21 cellular contexts compared by ENCODE assay signal in genomic region chr5:177523711-177524538, GRCh38. TPM values are rescaled to one million over a fixed set of nuclear protein-coding genes. Genes with fewer than 3 reads are reported as not detected.
DNase-seq lines count a peak whose midpoint lies in the region; ATAC-seq, FAIRE-seq and TF ChIP-seq lines count a peak whose summit lies in the region.
"Had no signal": no experiment of that assay in that cellular context is flagged by ENCODE, and none has a peak within 500 bp of the region (broad histone marks: within the 10 kb centered on the region; RNA-seq: fewer than 3 reads in every experiment).

No MANE protein-coding gene starts in this region.

- no peak overlapping the region for H3K4me2 ChIP-seq in K562 (ENCODE audit: insufficient read depth, low read length)
- H3K4me2 ChIP-seq: GM23338 had no signal

- peak; percentile 30 for DNase-seq in Right ventricle myocardium superior
- no peak for DNase-seq in right atrium auricular region (ENCODE audit: low spot score)
- no peak for DNase-seq in K562 (ENCODE audit: extremely low read depth in 1 of 4, low spot score in 3 of 4)
- no peak for DNase-seq in sciatic nerve (ENCODE audit: low spot score)
- DNase-seq in activated CD8-positive, alpha-beta memory T cell treated with anti-CD3 and anti-CD28 coated beads for 24 hours, result no peak
- DNase-seq in NCI-H446 treated with DMSO at 0.1 percent for 48 hours (lab: John Stamatoyannopoulos, UW), result no peak
- DNase-seq: BE2C; Calu3; CD4-positive, alpha-beta memory T cell; GF-D8; KG1; MV-4-11; NCI-H1694 treated with DMSO at 0.1 percent for 48 hours; NCI-H2107; NCI-H510A treated with DMSO at 0.1 percent for 48 hours; NCI-H82; OCI-M1 had no signal

- H3K9me1 ChIP-seq in K562 (ENCODE audit: control insufficient read depth, insufficient read depth, low read length), result no peaks in the 10 kb centered on the region

- FAIRE-seq in K562 (lab: Jason Lieb, UNC), result no peak
- FAIRE-seq: GM19239 had no signal

- H3K4me3 ChIP-seq in right atrium auricular region, result no peak overlapping the region
- no peak overlapping the region for H3K4me3 ChIP-seq in K562
- H3K4me3 ChIP-seq: GM23338 had no signal

- POLR2A ChIA-PET in K562 (lab: Yijun Ruan, JAX), result interaction anchor here (0.6 to 1.2 kb wide), 6 partner anchors 13 to 270 kb away, joined by 3 to 5 read pairs (median 4); no protein-coding TSS in a partner anchor

- in situ Hi-C loops in K562 (cut with MboI), result no loop called here

- TF ChIP-seq RAD21 in K562 (CRISPR knock-in tag; conservative IDR thresholded peaks at IDR 0.05 in 1 of 2, IDR thresholded peaks at IDR 0.05 in 1 of 2), result no peak

- H3K9me3 ChIP-seq in right atrium auricular region, result no peaks in the 10 kb centered on the region
- no peaks in the 10 kb centered on the region for H3K9me3 ChIP-seq in K562 (replicated peaks; ENCODE audit: control insufficient read depth, insufficient read depth, low read depth, low read length)
- H3K9me3 ChIP-seq: BE2C had no signal

- TF ChIP-seq EP300 in K562 (IDR thresholded peaks at IDR 0.05; ENCODE audit: low read length), result no peak

- WGBS in K562 (ENCODE audit: insufficient coverage, low coverage, missing lambda C conversion rate), result 94% methylated on average over 16 of the region's 19 CpGs

- BruUV-seq in K562 (replicated peaks; lab: Mats Ljungman, UMichigan), result no TSS peak

- no peak for ATAC-seq in Right ventricle myocardium superior (ENCODE audit: poor library complexity)
- ATAC-seq in K562, result no peak
- peak; percentile 9 for ATAC-seq in sciatic nerve
- ATAC-seq in GM21723 (IDR thresholded peaks at IDR 0.05; ENCODE audit: unreplicated experiment), result no peak
- ATAC-seq: GM23338, HCT116 had no signal

- H3K36me3 ChIP-seq in right atrium auricular region (peaks cover 83% of the 10 kb centered on the region), K562 (ENCODE audit: control insufficient read depth, insufficient read depth, low read length) (peaks cover 92% of the 10 kb centered on the region; the same call in 2 of the 3 replicates)

- H4K20me1 ChIP-seq in K562 (replicated peaks; ENCODE audit: control insufficient read depth, insufficient read depth, low read length), result peaks cover 2% of the 10 kb centered on the region

- H3K9ac ChIP-seq in K562 (ENCODE audit: insufficient read depth in 1 of 2, low read depth in 2 of 2, low read length in 2 of 2), result peak overlapping the region in 1 of 2 experiments; percentile 40; a peak in 1 of 4 replicates

- TF ChIP-seq CTCF in right atrium auricular region (IDR thresholded peaks at IDR 0.05) (no peak), K562 (IDR thresholded peaks at IDR 0.05 in 2 of 3, conservative IDR thresholded peaks at IDR 0.05 in 1 of 3; ENCODE audit: insufficient read depth in 2 of 3, low read depth in 1 of 3, low read length in 3 of 3) (no peak)

- H3K4me1 ChIP-seq in right atrium auricular region (peaks cover 0 to 4% of the 10 kb centered on the region in 2 donors), K562 (replicated peaks in 1 of 2; ENCODE audit: control insufficient read depth in 2 of 2, insufficient read depth in 2 of 2, low read length in 2 of 2) (peaks cover 6 to 31% of the 10 kb centered on the region in 2 experiments; a peak in 4 of 5 replicates)
- H3K4me1 ChIP-seq: BE2C had no signal

- H2AFZ ChIP-seq in K562 (ENCODE audit: low read depth, low read length), result no peak overlapping the region
- H2AFZ ChIP-seq: GM23338 had no signal

- CTCF ChIA-PET in K562 (lab: Yijun Ruan, JAX; ENCODE audit: low intra/inter-chr PET ratio), result no interaction called here

- intact Hi-C loops in Right ventricle myocardium superior (cut with DNase I) (no loop called here), K562 (cut with micrococcal nuclease) (no loop called here), sciatic nerve (cut with DNase I) (no loop called here)

- peaks cover 6% of the 10 kb centered on the region; the same call in 1 of the 3 replicates for H3K79me2 ChIP-seq in K562 (ENCODE audit: control insufficient read depth, insufficient read depth, low read length)

- H3K27ac ChIP-seq in right atrium auricular region (no peak overlapping the region), K562 (ENCODE audit: extremely low read depth, low read depth, low read length) (no peak overlapping the region)

- TF ChIP-seq POLR2A in K562 (conservative IDR thresholded peaks at IDR 0.05), result no peak

- H3K27me3 ChIP-seq in right atrium auricular region (no peaks in the 10 kb centered on the region), K562 (ENCODE audit: control insufficient read depth in 2 of 2, insufficient read depth in 2 of 2, low read length in 2 of 2) (no peaks in the 10 kb centered on the region)
- H3K27me3 ChIP-seq: BE2C had no signal

RNA-seq across cellular contexts. Expression of gene DDX41, which starts 7.2 kb away (rescaled TPM):
- 22.6 TPM for total RNA-seq in Right ventricle myocardium superior
- total RNA-seq in right atrium auricular region, result 10 to 100 TPM; 40.9 to 45.5 TPM
- 156 and 392 TPM in 2 replicates for total RNA-seq in K562 (2011; cell fraction: chromatin; rRNA removed; ENCODE audit: low replicate concordance)
- total RNA-seq in K562 (2011; cell fraction: nucleolus; rRNA removed), result 235 and 242 TPM in 2 replicates
- total RNA-seq in K562 (2011; cell fraction: nucleoplasm; rRNA removed), result 123 and 170 TPM in 2 replicates
- 284 and 396 TPM in 2 replicates for total RNA-seq in K562 (2014; rRNA removed)
- 41.4 and 53.7 TPM in 2 replicates for total RNA-seq in K562 (2014; rRNA removed; fragmentation: Illumina TruSeq; extraction: Trizol)
- 97.1 and 116 TPM in 2 replicates for total RNA-seq in K562 (2015; rRNA removed; fragmentation: Illumina TruSeq; extraction: Trizol)
- 164 and 167 TPM in 2 replicates for total RNA-seq in K562 (2021)
- 138 and 148 TPM in 2 replicates for polyA plus RNA-seq in K562 (2011; rRNA removed)
- polyA plus RNA-seq in K562 (2011; cell fraction: cytosol; rRNA removed), result 199 and 327 TPM in 2 replicates
- 545 and 753 TPM in 2 replicates for polyA plus RNA-seq in K562 (2011; cell fraction: nucleus; rRNA removed)
- 166 and 178 TPM in 2 replicates for polyA plus RNA-seq in K562 (2012)
- polyA plus RNA-seq in K562 (2014; fragmentation: Illumina TruSeq; extraction: Trizol), result 94.9 and 113 TPM in 2 replicates
- 10 to 100 TPM; 38.2 to 60.1 TPM for polyA plus RNA-seq in K562 (2014; fragmentation: Nextera tagmentation; extraction: Ambion mirVana)
- polyA plus RNA-seq in K562 (2014; rRNA removed), result 234 and 236 TPM in 2 replicates
- polyA minus RNA-seq in K562 (2011; rRNA and poly(A)+ RNA removed), result 143 and 154 TPM in 2 replicates
- polyA minus RNA-seq in K562 (2011; cell fraction: cytosol; rRNA and poly(A)+ RNA removed), result 157 and 376 TPM in 2 replicates
- polyA minus RNA-seq in K562 (2011; cell fraction: nucleus; rRNA and poly(A)+ RNA removed), result 191 and 218 TPM in 2 replicates
- total RNA-seq in sciatic nerve, result 68.2 TPM

RNA-seq across cellular contexts. Expression of gene DOK3, which starts 14.3 kb away (rescaled TPM):
- total RNA-seq in Right ventricle myocardium superior, result 4.2 TPM
- total RNA-seq in right atrium auricular region, result 1 to 10 TPM; 1.6 to 2.6 TPM
- 31.3 and 80.0 TPM in 2 replicates for total RNA-seq in K562 (2011; cell fraction: chromatin; rRNA removed; ENCODE audit: low replicate concordance)
- total RNA-seq in K562 (2011; cell fraction: nucleolus; rRNA removed), result 40.8 and 45.7 TPM in 2 replicates
- 31.9 and 45.3 TPM in 2 replicates for total RNA-seq in K562 (2011; cell fraction: nucleoplasm; rRNA removed)
- 9.2 and 11.0 TPM in 2 replicates for total RNA-seq in K562 (2014; rRNA removed)
- 2.0 TPM in 2 replicates for total RNA-seq in K562 (2014; rRNA removed; fragmentation: Illumina TruSeq; extraction: Trizol)
- 5.9 and 7.2 TPM in 2 replicates for total RNA-seq in K562 (2015; rRNA removed; fragmentation: Illumina TruSeq; extraction: Trizol)
- 15.7 and 21.1 TPM in 2 replicates for total RNA-seq in K562 (2021)
- 8.0 and 16.1 TPM in 2 replicates for polyA plus RNA-seq in K562 (2011; rRNA removed)
- 15.1 and 21.5 TPM in 2 replicates for polyA plus RNA-seq in K562 (2011; cell fraction: cytosol; rRNA removed)
- polyA plus RNA-seq in K562 (2011; cell fraction: nucleus; rRNA removed), result 70.3 and 111 TPM in 2 replicates
- polyA plus RNA-seq in K562 (2012), result 14.5 and 23.5 TPM in 2 replicates
- polyA plus RNA-seq in K562 (2014; fragmentation: Illumina TruSeq; extraction: Trizol), result 10.1 and 12.5 TPM in 2 replicates
- 1 to 10 TPM; 1.3 to 1.7 TPM for polyA plus RNA-seq in K562 (2014; fragmentation: Nextera tagmentation; extraction: Ambion mirVana)
- 16.9 and 23.0 TPM in 2 replicates for polyA plus RNA-seq in K562 (2014; rRNA removed)
- polyA minus RNA-seq in K562 (2011; rRNA and poly(A)+ RNA removed), result 3.9 and 4.1 TPM in 2 replicates
- 7.4 and 11.9 TPM in 2 replicates for polyA minus RNA-seq in K562 (2011; cell fraction: cytosol; rRNA and poly(A)+ RNA removed)
- 18.3 and 19.9 TPM in 2 replicates for polyA minus RNA-seq in K562 (2011; cell fraction: nucleus; rRNA and poly(A)+ RNA removed)
- total RNA-seq in sciatic nerve, result 16.2 TPM

RNA-seq across cellular contexts. Expression of gene PDLIM7, which starts 26.5 kb away (rescaled TPM):
- total RNA-seq in Right ventricle myocardium superior (37.0 TPM), right atrium auricular region (10 to 100 TPM; 45.8 to 56.0 TPM), K562 (2014; rRNA removed) (85.6 and 89.0 TPM in 2 replicates), K562 (2014; rRNA removed; fragmentation: Illumina TruSeq; extraction: Trizol) (6.4 and 10.4 TPM in 2 replicates), K562 (2015; rRNA removed; fragmentation: Illumina TruSeq; extraction: Trizol) (32.6 and 38.1 TPM in 2 replicates), K562 (2021) (112 and 124 TPM in 2 replicates), sciatic nerve (144 TPM)
- 145 and 420 TPM in 2 replicates for total RNA-seq in K562 (2011; cell fraction: chromatin; rRNA removed; ENCODE audit: low replicate concordance)
- total RNA-seq in K562 (2011; cell fraction: nucleolus; rRNA removed), result 271 and 275 TPM in 2 replicates
- total RNA-seq in K562 (2011; cell fraction: nucleoplasm; rRNA removed), result 200 and 231 TPM in 2 replicates
- polyA plus RNA-seq in K562 (2011; rRNA removed) (34.7 and 66.8 TPM in 2 replicates), K562 (2014; fragmentation: Illumina TruSeq; extraction: Trizol) (25.5 and 49.4 TPM in 2 replicates), K562 (2014; fragmentation: Nextera tagmentation; extraction: Ambion mirVana) (1 to 10 TPM; 2.1 to 4.1 TPM), K562 (2014; rRNA removed) (115 and 119 TPM in 2 replicates)
- 40.6 and 105 TPM in 2 replicates for polyA plus RNA-seq in K562 (2011; cell fraction: cytosol; rRNA removed)
- 255 and 454 TPM in 2 replicates for polyA plus RNA-seq in K562 (2011; cell fraction: nucleus; rRNA removed)
- 79.5 and 127 TPM in 2 replicates for polyA plus RNA-seq in K562 (2012)
- 18.4 and 18.7 TPM in 2 replicates for polyA minus RNA-seq in K562 (2011; rRNA and poly(A)+ RNA removed)
- 39.0 and 41.5 TPM in 2 replicates for polyA minus RNA-seq in K562 (2011; cell fraction: cytosol; rRNA and poly(A)+ RNA removed)
- polyA minus RNA-seq in K562 (2011; cell fraction: nucleus; rRNA and poly(A)+ RNA removed), result 90.7 and 100 TPM in 2 replicates

RNA-seq across cellular contexts. Expression of gene FAM193B, which starts 30.4 kb away (rescaled TPM):
- total RNA-seq in Right ventricle myocardium superior (23.2 TPM), right atrium auricular region (10 to 100 TPM in 1 of 2 donors, 1 to 10 TPM in 1; 9.8 to 20.7 TPM), K562 (2014; rRNA removed) (33.6 and 53.1 TPM in 2 replicates), K562 (2014; rRNA removed; fragmentation: Illumina TruSeq; extraction: Trizol) (15.2 and 18.0 TPM in 2 replicates), K562 (2015; rRNA removed; fragmentation: Illumina TruSeq; extraction: Trizol) (31.7 and 37.3 TPM in 2 replicates), K562 (2021) (58.7 and 59.4 TPM in 2 replicates), sciatic nerve (113 TPM)
- 296 and 489 TPM in 2 replicates for total RNA-seq in K562 (2011; cell fraction: chromatin; rRNA removed; ENCODE audit: low replicate concordance)
- total RNA-seq in K562 (2011; cell fraction: nucleolus; rRNA removed), result 300 and 332 TPM in 2 replicates
- total RNA-seq in K562 (2011; cell fraction: nucleoplasm; rRNA removed), result 230 and 273 TPM in 2 replicates
- polyA plus RNA-seq in K562 (2011; rRNA removed) (51.5 and 73.5 TPM in 2 replicates), K562 (2014; fragmentation: Illumina TruSeq; extraction: Trizol) (44.1 and 45.0 TPM in 2 replicates), K562 (2014; fragmentation: Nextera tagmentation; extraction: Ambion mirVana) (1 to 10 TPM; 4.4 to 5.0 TPM), K562 (2014; rRNA removed) (73.4 and 76.4 TPM in 2 replicates)
- polyA plus RNA-seq in K562 (2011; cell fraction: cytosol; rRNA removed), result 30.7 and 38.5 TPM in 2 replicates
- polyA plus RNA-seq in K562 (2011; cell fraction: nucleus; rRNA removed), result 492 and 661 TPM in 2 replicates
- 52.7 and 87.6 TPM in 2 replicates for polyA plus RNA-seq in K562 (2012)
- polyA minus RNA-seq in K562 (2011; rRNA and poly(A)+ RNA removed), result 11.0 and 15.0 TPM in 2 replicates
- polyA minus RNA-seq in K562 (2011; cell fraction: cytosol; rRNA and poly(A)+ RNA removed), result 10.5 and 24.3 TPM in 2 replicates
- 47.3 and 51.4 TPM in 2 replicates for polyA minus RNA-seq in K562 (2011; cell fraction: nucleus; rRNA and poly(A)+ RNA removed)

RNA-seq across cellular contexts. Expression of gene DBN1, which starts 50.5 kb away (rescaled TPM):
- total RNA-seq in Right ventricle myocardium superior, result 24.2 TPM
- total RNA-seq in right atrium auricular region, result 10 to 100 TPM; 25.0 to 47.2 TPM
- total RNA-seq in K562 (2011; cell fraction: chromatin; rRNA removed; ENCODE audit: low replicate concordance), result 62.9 and 114 TPM in 2 replicates
- 51.0 and 54.6 TPM in 2 replicates for total RNA-seq in K562 (2011; cell fraction: nucleolus; rRNA removed)
- 24.9 and 46.2 TPM in 2 replicates for total RNA-seq in K562 (2011; cell fraction: nucleoplasm; rRNA removed)
- 72.9 and 87.2 TPM in 2 replicates for total RNA-seq in K562 (2014; rRNA removed)
- total RNA-seq in K562 (2014; rRNA removed; fragmentation: Illumina TruSeq; extraction: Trizol), result 11.7 and 12.3 TPM in 2 replicates
- 27.9 and 33.0 TPM in 2 replicates for total RNA-seq in K562 (2015; rRNA removed; fragmentation: Illumina TruSeq; extraction: Trizol)
- 78.9 and 84.3 TPM in 2 replicates for total RNA-seq in K562 (2021)
- 34.3 and 44.2 TPM in 2 replicates for polyA plus RNA-seq in K562 (2011; rRNA removed)
- polyA plus RNA-seq in K562 (2011; cell fraction: cytosol; rRNA removed), result 21.2 and 83.9 TPM in 2 replicates
- polyA plus RNA-seq in K562 (2011; cell fraction: nucleus; rRNA removed), result 142 and 188 TPM in 2 replicates
- 44.7 and 45.1 TPM in 2 replicates for polyA plus RNA-seq in K562 (2012)
- 22.1 and 54.4 TPM in 2 replicates for polyA plus RNA-seq in K562 (2014; fragmentation: Illumina TruSeq; extraction: Trizol)
- under 1 TPM; 0.25 to 0.34 TPM for polyA plus RNA-seq in K562 (2014; fragmentation: Nextera tagmentation; extraction: Ambion mirVana)
- 53.2 and 81.8 TPM in 2 replicates for polyA plus RNA-seq in K562 (2014; rRNA removed)
- 20.0 and 24.6 TPM in 2 replicates for polyA minus RNA-seq in K562 (2011; rRNA and poly(A)+ RNA removed)
- polyA minus RNA-seq in K562 (2011; cell fraction: cytosol; rRNA and poly(A)+ RNA removed), result 26.6 and 37.0 TPM in 2 replicates
- 30.0 and 61.5 TPM in 2 replicates for polyA minus RNA-seq in K562 (2011; cell fraction: nucleus; rRNA and poly(A)+ RNA removed)
- 63.5 TPM for total RNA-seq in sciatic nerve
